Comparison of ENCODE assay signal across 21 cellular contexts in the genomic region with DNA sequence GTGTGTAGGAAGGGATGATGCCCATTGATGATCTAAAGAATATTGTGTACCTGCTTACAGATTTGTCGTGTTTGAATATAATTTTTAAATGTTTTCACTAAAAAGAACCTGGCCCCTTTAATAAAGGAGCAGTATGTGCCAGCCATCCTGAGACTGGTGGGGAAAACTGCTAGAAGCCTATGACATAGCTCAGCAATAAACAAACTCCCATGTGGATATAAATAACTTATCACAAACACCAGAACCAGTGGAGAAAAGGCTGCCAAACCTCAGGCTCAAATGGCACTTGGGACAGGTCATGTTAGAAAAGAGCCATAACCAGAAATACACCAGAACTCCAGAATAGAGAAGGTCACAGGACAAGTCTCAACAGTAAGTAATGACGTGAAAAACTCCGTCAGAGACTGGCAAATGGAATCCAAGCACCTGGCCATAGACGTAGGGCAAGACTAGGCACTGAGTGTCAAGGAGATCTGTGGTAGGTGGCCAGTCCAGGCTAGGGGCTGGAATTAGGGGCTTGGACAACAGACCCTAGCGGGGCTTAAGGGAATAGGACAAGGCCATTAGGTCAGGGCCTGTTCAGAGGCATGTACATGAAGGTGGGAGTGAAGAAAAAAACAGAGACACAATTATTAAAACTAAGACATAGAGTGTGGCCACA. TPM values are rescaled to one million over a fixed set of nuclear protein-coding genes. Genes with fewer than 3 reads are reported as not detected.
"Had no signal": no experiment of that assay in that cellular context is flagged by ENCODE, and none has a peak within 500 bp of the region (broad histone marks: within the 10 kb centered on the region; RNA-seq: fewer than 3 reads in every experiment).

No MANE protein-coding gene starts in this region.

- H3K4me3 ChIP-seq: SJCRH30 had no signal

- H3K27ac ChIP-seq: SJCRH30 had no signal

- DNase-seq: KBM-7, NCI-H1092, NCI-H1105 treated with DMSO at 0.1 percent for 48 hours, NCI-H1417 treated with DMSO at 0.1 percent for 48 hours, NCI-H146, NCI-H1694 treated with DMSO at 0.1 percent for 48 hours, NCI-H1930, NCI-H2081, NCI-H2107, NCI-H2227 treated with DMSO at 0.1 percent for 48 hours, NCI-H524, NCI-H526 treated with DMSO at 0.1 percent for 48 hours, NCI-H748 treated with DMSO at 0.1 percent for 48 hours, RPMI8226, SHP77 treated with DMSO at 0.1 percent for 48 hours, SJCRH30 had no signal

- ATAC-seq: SK-N-SH treated with all-trans-retinoic acid at 6 μM for 48 hours had no signal

- H3K4me1 ChIP-seq: SJCRH30 had no signal

- H3K9me3 ChIP-seq: SJCRH30 had no signal

- H3K27me3 ChIP-seq: SJCRH30 had no signal

- H3K36me3 ChIP-seq: SJCRH30 had no signal

- FAIRE-seq: RCC 7860 had no signal

RNA-seq across cellular contexts. Expression of gene QRFPR, which starts 11.7 kb away (rescaled TPM):
- total RNA-seq: HT-29, LHCN-M2, NCI-H460, SJCRH30 had no signal
